1 cellular context compared by ENCODE assay signal in genomic region chr10:102713814-102714620, GRCh38.
A peak's percentile ranks its signal among the peaks of the same experiment; 100 is the strongest.
TF ChIP-seq lines count a peak whose summit lies in the region.

Gene ARL3 (minus strand): TSS chr10:102714397. CDS start chr10:102714275, 122 bp downstream.

TF ChIP-seq in HepG2, 621 proteins besides CTCF, POLR2A, EP300 and RAD21 (continued from another document and continues in another):
- TF ChIP-seq ZNF704 (CRISPR knock-in tag; IDR thresholded peaks at IDR 0.05; ENCODE audit: borderline replicate concordance): no peak
- no peak for TF ChIP-seq NCOA5 (CRISPR knock-in tag; IDR thresholded peaks at IDR 0.05)
- no peak for TF ChIP-seq NR0B2 (CRISPR knock-in tag; IDR thresholded peaks at IDR 0.05)
- peak; percentile 21; the same call in 1 of the 2 replicates for TF ChIP-seq MTA1 (CRISPR knock-in tag; IDR thresholded peaks at IDR 0.05; ENCODE audit: borderline replicate concordance)
- TF ChIP-seq ZNF282 (IDR thresholded peaks at IDR 0.05; ENCODE audit: partially characterized antibody): no peak
- no peak for TF ChIP-seq ZNF879 (CRISPR knock-in tag; IDR thresholded peaks at IDR 0.05)
- no peak for TF ChIP-seq FOSL2 (CRISPR knock-in tag; IDR thresholded peaks at IDR 0.05)
- TF ChIP-seq FOXO1 (CRISPR knock-in tag; IDR thresholded peaks at IDR 0.05): no peak
- TF ChIP-seq HMGXB4 (CRISPR knock-in tag; IDR thresholded peaks at IDR 0.05; ENCODE audit: borderline replicate concordance in 1 of 2, low read depth in 1 of 2): peak in 1 of 2 experiments; percentile 1; a peak in 2 of 4 replicates
- TF ChIP-seq FOXP4 (CRISPR knock-in tag; IDR thresholded peaks at IDR 0.05): peak; percentile 10; the same call in 1 of the 2 replicates
- TF ChIP-seq USF2 (IDR thresholded peaks at IDR 0.05; ENCODE audit: low read depth, low read length): peak; percentile 74
- peak; percentile 90; the same call in 1 of the 2 replicates for TF ChIP-seq USF2 (CRISPR knock-in tag; IDR thresholded peaks at IDR 0.05; ENCODE audit: borderline replicate concordance)
- no peak for TF ChIP-seq MAFG (CRISPR knock-in tag; IDR thresholded peaks at IDR 0.05)
- peak; percentile 58; the same call in 1 of the 2 replicates for TF ChIP-seq ZNF607 (CRISPR knock-in tag; IDR thresholded peaks at IDR 0.05; ENCODE audit: borderline replicate concordance)
- TF ChIP-seq TFE3 (CRISPR knock-in tag; IDR thresholded peaks at IDR 0.05): no peak
- TF ChIP-seq PHF8 (CRISPR knock-in tag; IDR thresholded peaks at IDR 0.05): peak; percentile 77
- peak; percentile 49; the same call in 1 of the 2 replicates for TF ChIP-seq HES4 (CRISPR knock-in tag; IDR thresholded peaks at IDR 0.05; ENCODE audit: borderline replicate concordance)
- TF ChIP-seq RBM39 (IDR thresholded peaks at IDR 0.05; ENCODE audit: low read depth, low read length, poor library complexity, severe bottlenecking): no peak
- no peak for TF ChIP-seq TBL1XR1 (IDR thresholded peaks at IDR 0.05; ENCODE audit: borderline replicate concordance, low read length, partially characterized antibody)
- TF ChIP-seq ZNF710 (CRISPR knock-in tag; IDR thresholded peaks at IDR 0.05; ENCODE audit: borderline replicate concordance): no peak; the same call in 1 of the 2 replicates
- TF ChIP-seq ZNF598 (CRISPR knock-in tag; IDR thresholded peaks at IDR 0.05; ENCODE audit: borderline replicate concordance): peak; percentile 46; the same call in 1 of the 2 replicates
- TF ChIP-seq TFDP1 (CRISPR knock-in tag; IDR thresholded peaks at IDR 0.05; ENCODE audit: borderline replicate concordance): peak; percentile 88; the same call in 1 of the 2 replicates
- peak; percentile 92 for TF ChIP-seq MAZ (IDR thresholded peaks at IDR 0.05; ENCODE audit: borderline replicate concordance, low read depth, low read length)
- 0 out of 2 replicates have a peak, but pooled peaks have one; percentile 62 for TF ChIP-seq MAZ (CRISPR knock-in tag; IDR thresholded peaks at IDR 0.05; ENCODE audit: low read depth)
- peak; percentile 56; the same call in 1 of the 2 replicates for TF ChIP-seq YEATS2 (CRISPR knock-in tag; IDR thresholded peaks at IDR 0.05; ENCODE audit: borderline replicate concordance)
- TF ChIP-seq ZNF230 (CRISPR knock-in tag; IDR thresholded peaks at IDR 0.05): no peak
- no peak for TF ChIP-seq TMF1 (CRISPR knock-in tag; IDR thresholded peaks at IDR 0.05; ENCODE audit: low read depth)
- no peak for TF ChIP-seq ZNF609 (CRISPR knock-in tag; IDR thresholded peaks at IDR 0.05; ENCODE audit: borderline replicate concordance)
- no peak for TF ChIP-seq ZNF724P (CRISPR knock-in tag; IDR thresholded peaks at IDR 0.05; ENCODE audit: borderline replicate concordance)
- no peak for TF ChIP-seq HCFC1 (IDR thresholded peaks at IDR 0.05; ENCODE audit: low read depth, low read length)
- TF ChIP-seq ZFP41 (CRISPR knock-in tag; IDR thresholded peaks at IDR 0.05; ENCODE audit: borderline replicate concordance): no peak
- TF ChIP-seq SOX5 (CRISPR knock-in tag; IDR thresholded peaks at IDR 0.05; ENCODE audit: borderline replicate concordance): no peak
- TF ChIP-seq FOXM1 (CRISPR knock-in tag; IDR thresholded peaks at IDR 0.05): no peak
- no peak for TF ChIP-seq JARID2 (CRISPR knock-in tag; IDR thresholded peaks at IDR 0.05; ENCODE audit: insufficient replicate concordance)
- peak; percentile 44 for TF ChIP-seq ZNF18 (CRISPR knock-in tag; IDR thresholded peaks at IDR 0.05; ENCODE audit: insufficient replicate concordance)
- TF ChIP-seq ZNF780A (CRISPR knock-in tag; IDR thresholded peaks at IDR 0.05): no peak; the same call in 1 of the 2 replicates
- no peak for TF ChIP-seq STAG1 (CRISPR knock-in tag; IDR thresholded peaks at IDR 0.05)
- 0 out of 2 replicates have a peak, but pooled peaks have one; percentile 25 for TF ChIP-seq ZNF788 (CRISPR knock-in tag; IDR thresholded peaks at IDR 0.05; ENCODE audit: borderline replicate concordance)
